In genomic region chr4:26753642-26754041, GRCh38 we compare ENCODE assay signal across 12 cellular contexts.
A peak's percentile ranks its signal among the peaks of the same experiment; 100 is the strongest.
DNase-seq lines count a peak whose midpoint lies in the region; ATAC-seq and TF ChIP-seq lines count a peak whose summit lies in the region.
"Had no signal": no experiment of that assay in that cellular context is flagged by ENCODE, and none has a peak within 500 bp of the region (broad histone marks: within the 10 kb centered on the region; RNA-seq: fewer than 3 reads in every experiment).

No MANE protein-coding gene starts in this region.

- TF ChIP-seq CTCF in AG09309 (IDR thresholded peaks at IDR 0.05; ENCODE audit: control insufficient read depth, insufficient read depth, low read depth, low read length, missing control alignments) = no peak
- no peak for TF ChIP-seq CTCF in natural killer cell (IDR thresholded peaks at IDR 0.05)

- DNase-seq in AG09309 (ENCODE audit: low read depth) (peak; percentile 20), NCI-H2196 treated with DMSO at 0.1 percent for 48 hours (lab: John Stamatoyannopoulos, UW; ENCODE audit: unreplicated experiment) (peak; percentile 38), fibroblast of gingiva (ENCODE audit: low read depth) (peak; percentile 61), lung microvascular endothelial cell (ENCODE audit: low read depth in 2 of 2) (peak; percentile 44 to 82), middle frontal gyrus (ENCODE audit: extremely low spot score, low spot score) (no peak), natural killer cell (no peak), activated gamma-delta T cell (lab: John Stamatoyannopoulos, UW) (no peak), posterior cingulate gyrus (no peak)
- DNase-seq: NCI-H1105; OCI-M1; stimulated activated CD4-positive, alpha-beta T cell treated with anti-CD3 and anti-CD28 coated beads, Interleukin-4, amount 100 ng/mL, for 1 hour; stomach had no signal

- H3K27me3 Mint-ChIP-seq in natural killer cell (ENCODE audit: low read depth in 2 of 2) = no peaks in the 10 kb centered on the region

- no peak overlapping the region for H3K4me3 ChIP-seq in AG09309 (ENCODE audit: control insufficient read depth, low read depth, low read length)
- H3K4me3 ChIP-seq: stomach had no signal

- no peaks in the 10 kb centered on the region for H3K9me3 Mint-ChIP-seq in natural killer cell

- peaks cover 0 to 7% of the 10 kb centered on the region in 2 donors for H3K4me1 Mint-ChIP-seq in natural killer cell

- ATAC-seq in natural killer cell = no peak

- peaks cover 4% of the 10 kb centered on the region for H3K36me3 Mint-ChIP-seq in natural killer cell

- no peak overlapping the region for H3K27ac Mint-ChIP-seq in natural killer cell

- intact Hi-C loops in natural killer cell (cut with micrococcal nuclease) = no loop called here
- intact Hi-C loops in posterior cingulate gyrus (cut with DNase I) = no loop called here

- H3K4me3 Mint-ChIP-seq in natural killer cell = no peak overlapping the region

Comparison
In these comparisons a context has a peak if more than half of its experiments do, and no peak if none do; other contexts are left out.
1. DNase-seq: peak in AG09309 (single experiment), NCI-H2196 treated with DMSO at 0.1 percent for 48 hours (single experiment), fibroblast of gingiva (single experiment) and lung microvascular endothelial cell (2 of 2); none in middle frontal gyrus (single experiment), natural killer cell (single experiment), activated gamma-delta T cell (single experiment) and posterior cingulate gyrus (0 of 10).